ENCODE assay signal across 10 cellular contexts in the genomic region with DNA sequence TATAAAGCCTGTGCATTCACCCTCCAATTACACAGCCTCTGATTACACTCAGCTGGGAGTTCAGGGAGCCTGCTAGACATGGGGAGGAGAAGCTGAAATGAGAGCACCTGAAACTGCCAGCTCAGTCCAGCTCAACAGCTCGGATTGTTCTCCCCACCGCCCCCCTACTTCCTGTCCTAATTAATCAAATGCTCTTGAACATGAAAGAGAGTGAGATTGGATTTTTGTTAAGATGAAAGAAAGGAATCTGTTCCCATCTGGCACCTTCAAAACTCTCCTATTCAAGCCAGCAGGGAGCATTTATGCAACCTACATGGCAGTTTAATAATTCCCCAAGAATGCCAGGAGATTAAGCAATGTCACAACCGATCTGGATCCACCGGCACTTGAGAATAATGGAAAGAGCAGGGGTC.
DNase-seq lines count a peak whose midpoint lies in the region; ATAC-seq, FAIRE-seq and TF ChIP-seq lines count a peak whose summit lies in the region.
"Had no signal": no experiment of that assay in that cellular context is flagged by ENCODE, and none has a peak within 500 bp of the region (broad histone marks: within the 10 kb centered on the region; RNA-seq: fewer than 3 reads in every experiment).

No MANE protein-coding gene starts in this region.

- peaks cover 25% of the 10 kb centered on the region for H3F3A ChIP-seq in MM.1S (ENCODE audit: insufficient read depth, low read length)

- no peak for FAIRE-seq in pancreas (lab: Jason Lieb, UNC)

- no peaks in the 10 kb centered on the region for H4K20me1 ChIP-seq in MM.1S (ENCODE audit: insufficient read depth, low read length)

- H3K4me2 ChIP-seq in MM.1S (ENCODE audit: low read depth, low read length) = peak overlapping the region; percentile 60

- peaks cover 54% of the 10 kb centered on the region for H3K4me1 ChIP-seq in MM.1S (ENCODE audit: low read length)
- peaks cover 0 to 6% (median 3%) of the 10 kb centered on the region in 3 donors for H3K4me1 ChIP-seq in pancreas
- H3K4me1 ChIP-seq in SJCRH30 = no peaks in the 10 kb centered on the region

- H3K27ac ChIP-seq in MM.1S (ENCODE audit: low read length) (peak overlapping the region; percentile 71; the same call in 1 of the 2 replicates), pancreas (peak overlapping the region in 1 of 4 donors; percentile 9), SJCRH30 (no peak overlapping the region)

- intact Hi-C loops in pancreas (cut with DNase I) = no loop called here

- H3K79me2 ChIP-seq in MM.1S (ENCODE audit: low read length) = no peaks in the 10 kb centered on the region

- no peak for TF ChIP-seq CTCF in MM.1S (IDR thresholded peaks at IDR 0.05; ENCODE audit: low read length)
- no peak for TF ChIP-seq CTCF in pancreas (IDR thresholded peaks at IDR 0.05)

- H3K36me3 ChIP-seq in MM.1S (replicated peaks; ENCODE audit: insufficient read depth, low read length) (no peaks in the 10 kb centered on the region), pancreas (no peaks in the 10 kb centered on the region), SJCRH30 (no peaks in the 10 kb centered on the region)

- H2AFZ ChIP-seq in MM.1S (ENCODE audit: low read length) = peak overlapping the region; percentile 47; the same call in 1 of the 2 replicates

- WGBS in pancreas, 2 donors = 31 to 33% methylated on average over 4 of the region's 4 CpGs

- H3K9me3 ChIP-seq in MM.1S (replicated peaks; ENCODE audit: insufficient read depth, low read length) (no peaks in the 10 kb centered on the region), pancreas (no peaks in the 10 kb centered on the region), SJCRH30 (replicated peaks) (no peaks in the 10 kb centered on the region)

- H3K27me3 ChIP-seq in MM.1S (replicated peaks; ENCODE audit: insufficient read depth, low read length) (no peaks in the 10 kb centered on the region), pancreas (no peaks in the 10 kb centered on the region), SJCRH30 (no peaks in the 10 kb centered on the region)

- H3K9me2 ChIP-seq in MM.1S (replicated peaks; ENCODE audit: insufficient read depth, low read length) = no peaks in the 10 kb centered on the region

- H3K9ac ChIP-seq in MM.1S (ENCODE audit: low read length) = peak overlapping the region; percentile 19; the same call in 1 of the 2 replicates

- ATAC-seq in GM18907 (IDR thresholded peaks at IDR 0.05; ENCODE audit: unreplicated experiment) (peak; percentile 26), pancreas (peak; percentile 33 to 77 (median 59))

- H3K4me3 ChIP-seq in MM.1S (ENCODE audit: low read length) (no peak overlapping the region), pancreas (no peak overlapping the region), SJCRH30 (no peak overlapping the region)

- peak; percentile 81 for DNase-seq in MM.1S
- DNase-seq in SW480 (ENCODE audit: low spot score) = peak; percentile 63
- DNase-seq in pancreas = peak in 2 of 6 donors; percentile 17 to 34
- no peak for DNase-seq in OCI-M1 (lab: John Stamatoyannopoulos, UW)
- DNase-seq in activated T-cell treated with anti-CD3 and anti-CD28 coated beads, Interleukin-2, amount 50 U/mL, for 48 hours = no peak
- DNase-seq in SJCRH30 = no peak
- DNase-seq: activated CD8-positive, alpha-beta memory T cell treated with anti-CD3 and anti-CD28 coated beads, Interleukin-2, amount 50 U/mL, for 48 hours; activated naive CD8-positive, alpha-beta T cell treated with anti-CD3 and anti-CD28 coated beads, Interleukin-2, amount 10 ng/mL, durations not matched to agents 7 days and 5 days; NCI-H2227 treated with DMSO at 0.1 percent for 48 hours had no signal

Comparison
In these comparisons a context has a peak if more than half of its experiments do, and no peak if none do; other contexts are left out.
1. DNase-seq: peak in MM.1S (single experiment) and SW480 (single experiment); none in OCI-M1 (single experiment), activated T-cell treated with anti-CD3 and anti-CD28 coated beads, Interleukin-2, amount 50 U/mL, for 48 hours (0 of 2) and SJCRH30 (0 of 2).